Comparison of ENCODE assay signal across 1 cellular context in the genomic region with DNA sequence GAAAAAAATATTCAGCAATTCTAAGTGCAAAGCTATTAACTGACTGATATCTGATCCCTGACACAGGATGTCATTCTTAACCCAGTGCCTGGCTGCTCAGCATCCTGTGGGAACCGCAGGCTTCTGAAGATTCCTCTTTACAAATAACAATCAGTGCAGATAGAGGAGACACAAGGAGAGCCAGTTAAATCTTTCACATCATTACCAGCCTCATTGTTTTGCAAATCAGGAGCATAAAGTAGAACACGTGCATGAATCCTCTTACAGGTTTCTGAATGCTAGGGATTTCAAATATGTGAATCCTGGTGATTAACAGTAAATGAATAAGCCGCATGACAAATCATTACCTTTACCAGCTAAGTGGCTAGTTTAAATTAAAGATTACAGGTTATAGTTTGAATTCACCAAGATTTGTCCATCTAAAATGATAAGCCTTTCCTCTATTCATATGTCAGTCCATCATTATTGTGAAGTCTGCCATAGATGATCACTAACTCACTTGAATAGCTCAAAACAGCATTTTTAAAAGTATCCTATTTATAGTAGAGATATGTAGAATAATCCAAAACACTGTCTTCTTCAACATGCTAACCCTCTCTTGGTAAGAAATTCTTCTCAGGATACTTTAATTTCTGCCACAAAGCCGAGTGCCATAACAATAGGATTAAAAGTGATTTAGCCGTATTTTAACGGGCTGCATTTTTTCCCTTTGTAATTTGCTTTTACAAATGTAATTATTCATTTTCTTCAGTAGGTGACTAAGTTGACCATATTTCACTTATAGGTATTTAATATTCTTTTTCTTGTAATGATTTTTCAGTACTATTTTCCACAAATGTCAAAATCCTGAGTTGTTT.
TF ChIP-seq lines count a peak whose summit lies in the region.

No MANE protein-coding gene starts in this region.

TF ChIP-seq in WTC11, 78 proteins besides CTCF, POLR2A, EP300 and RAD21 (continued from another document and continues in another):
- TF ChIP-seq, protein P1, sequence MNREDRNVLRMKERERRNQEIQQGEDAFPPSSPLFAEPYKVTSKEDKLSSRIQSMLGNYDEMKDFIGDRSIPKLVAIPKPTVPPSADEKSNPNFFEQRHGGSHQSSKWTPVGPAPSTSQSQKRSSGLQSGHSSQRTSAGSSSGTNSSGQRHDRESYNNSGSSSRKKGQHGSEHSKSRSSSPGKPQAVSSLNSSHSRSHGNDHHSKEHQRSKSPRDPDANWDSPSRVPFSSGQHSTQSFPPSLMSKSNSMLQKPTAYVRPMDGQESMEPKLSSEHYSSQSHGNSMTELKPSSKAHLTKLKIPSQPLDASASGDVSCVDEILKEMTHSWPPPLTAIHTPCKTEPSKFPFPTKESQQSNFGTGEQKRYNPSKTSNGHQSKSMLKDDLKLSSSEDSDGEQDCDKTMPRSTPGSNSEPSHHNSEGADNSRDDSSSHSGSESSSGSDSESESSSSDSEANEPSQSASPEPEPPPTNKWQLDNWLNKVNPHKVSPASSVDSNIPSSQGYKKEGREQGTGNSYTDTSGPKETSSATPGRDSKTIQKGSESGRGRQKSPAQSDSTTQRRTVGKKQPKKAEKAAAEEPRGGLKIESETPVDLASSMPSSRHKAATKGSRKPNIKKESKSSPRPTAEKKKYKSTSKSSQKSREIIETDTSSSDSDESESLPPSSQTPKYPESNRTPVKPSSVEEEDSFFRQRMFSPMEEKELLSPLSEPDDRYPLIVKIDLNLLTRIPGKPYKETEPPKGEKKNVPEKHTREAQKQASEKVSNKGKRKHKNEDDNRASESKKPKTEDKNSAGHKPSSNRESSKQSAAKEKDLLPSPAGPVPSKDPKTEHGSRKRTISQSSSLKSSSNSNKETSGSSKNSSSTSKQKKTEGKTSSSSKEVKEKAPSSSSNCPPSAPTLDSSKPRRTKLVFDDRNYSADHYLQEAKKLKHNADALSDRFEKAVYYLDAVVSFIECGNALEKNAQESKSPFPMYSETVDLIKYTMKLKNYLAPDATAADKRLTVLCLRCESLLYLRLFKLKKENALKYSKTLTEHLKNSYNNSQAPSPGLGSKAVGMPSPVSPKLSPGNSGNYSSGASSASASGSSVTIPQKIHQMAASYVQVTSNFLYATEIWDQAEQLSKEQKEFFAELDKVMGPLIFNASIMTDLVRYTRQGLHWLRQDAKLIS (CRISPR knock-in tag; IDR thresholded peaks at IDR 0.05; ENCODE audit: borderline replicate concordance), result no peak; the same call in 1 of the 2 replicates
- TF ChIP-seq NR3C1 (CRISPR knock-in tag; conservative IDR thresholded peaks at IDR 0.05; ENCODE audit: low read depth) (no peak), SMAD4 (CRISPR knock-in tag; IDR thresholded peaks at IDR 0.05) (peak; percentile 36; the same call in 1 of the 2 replicates), TP53 (CRISPR knock-in tag; IDR thresholded peaks at IDR 0.05) (0 out of 2 replicates have a peak, but pooled peaks have one; percentile 56), TEAD4 (CRISPR knock-in tag; IDR thresholded peaks at IDR 0.05) (no peak), NR1H2 (CRISPR knock-in tag; IDR thresholded peaks at IDR 0.05) (no peak), GRHL2 (CRISPR knock-in tag; IDR thresholded peaks at IDR 0.05; ENCODE audit: insufficient replicate concordance, severe bottlenecking) (no peak), FOXK1 (CRISPR knock-in tag; IDR thresholded peaks at IDR 0.05) (0 out of 2 replicates have a peak, but pooled peaks have one; percentile 31), ZNF671 (CRISPR knock-in tag; IDR thresholded peaks at IDR 0.05) (no peak), RELA (CRISPR knock-in tag; IDR thresholded peaks at IDR 0.05; ENCODE audit: borderline replicate concordance) (no peak), RORB (CRISPR knock-in tag; IDR thresholded peaks at IDR 0.05) (no peak), KAT7 (CRISPR knock-in tag; IDR thresholded peaks at IDR 0.05; ENCODE audit: borderline replicate concordance) (no peak), ATF1 (CRISPR knock-in tag; IDR thresholded peaks at IDR 0.05) (no peak), SMAD3 (CRISPR knock-in tag; IDR thresholded peaks at IDR 0.05; ENCODE audit: borderline replicate concordance) (no peak), NR2C2 (CRISPR knock-in tag; IDR thresholded peaks at IDR 0.05) (no peak), CBFB (CRISPR knock-in tag; IDR thresholded peaks at IDR 0.05; ENCODE audit: low read depth) (no peak), TEAD1 (CRISPR knock-in tag; IDR thresholded peaks at IDR 0.05) (peak; percentile 81), TCF7 (CRISPR knock-in tag; IDR thresholded peaks at IDR 0.05; ENCODE audit: low read depth) (no peak), MXD4 (CRISPR knock-in tag; IDR thresholded peaks at IDR 0.05; ENCODE audit: borderline replicate concordance) (no peak), ZNF121 (CRISPR knock-in tag; IDR thresholded peaks at IDR 0.05) (no peak), GABPB1 (CRISPR knock-in tag; IDR thresholded peaks at IDR 0.05) (no peak), ZNF317 (CRISPR knock-in tag; IDR thresholded peaks at IDR 0.05; ENCODE audit: borderline replicate concordance, low read depth) (no peak)
- TF ChIP-seq, protein P2, sequence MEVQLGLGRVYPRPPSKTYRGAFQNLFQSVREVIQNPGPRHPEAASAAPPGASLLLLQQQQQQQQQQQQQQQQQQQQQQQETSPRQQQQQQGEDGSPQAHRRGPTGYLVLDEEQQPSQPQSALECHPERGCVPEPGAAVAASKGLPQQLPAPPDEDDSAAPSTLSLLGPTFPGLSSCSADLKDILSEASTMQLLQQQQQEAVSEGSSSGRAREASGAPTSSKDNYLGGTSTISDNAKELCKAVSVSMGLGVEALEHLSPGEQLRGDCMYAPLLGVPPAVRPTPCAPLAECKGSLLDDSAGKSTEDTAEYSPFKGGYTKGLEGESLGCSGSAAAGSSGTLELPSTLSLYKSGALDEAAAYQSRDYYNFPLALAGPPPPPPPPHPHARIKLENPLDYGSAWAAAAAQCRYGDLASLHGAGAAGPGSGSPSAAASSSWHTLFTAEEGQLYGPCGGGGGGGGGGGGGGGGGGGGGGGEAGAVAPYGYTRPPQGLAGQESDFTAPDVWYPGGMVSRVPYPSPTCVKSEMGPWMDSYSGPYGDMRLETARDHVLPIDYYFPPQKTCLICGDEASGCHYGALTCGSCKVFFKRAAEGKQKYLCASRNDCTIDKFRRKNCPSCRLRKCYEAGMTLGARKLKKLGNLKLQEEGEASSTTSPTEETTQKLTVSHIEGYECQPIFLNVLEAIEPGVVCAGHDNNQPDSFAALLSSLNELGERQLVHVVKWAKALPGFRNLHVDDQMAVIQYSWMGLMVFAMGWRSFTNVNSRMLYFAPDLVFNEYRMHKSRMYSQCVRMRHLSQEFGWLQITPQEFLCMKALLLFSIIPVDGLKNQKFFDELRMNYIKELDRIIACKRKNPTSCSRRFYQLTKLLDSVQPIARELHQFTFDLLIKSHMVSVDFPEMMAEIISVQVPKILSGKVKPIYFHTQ (CRISPR knock-in tag; IDR thresholded peaks at IDR 0.05), result no peak
- TF ChIP-seq, protein P3, sequence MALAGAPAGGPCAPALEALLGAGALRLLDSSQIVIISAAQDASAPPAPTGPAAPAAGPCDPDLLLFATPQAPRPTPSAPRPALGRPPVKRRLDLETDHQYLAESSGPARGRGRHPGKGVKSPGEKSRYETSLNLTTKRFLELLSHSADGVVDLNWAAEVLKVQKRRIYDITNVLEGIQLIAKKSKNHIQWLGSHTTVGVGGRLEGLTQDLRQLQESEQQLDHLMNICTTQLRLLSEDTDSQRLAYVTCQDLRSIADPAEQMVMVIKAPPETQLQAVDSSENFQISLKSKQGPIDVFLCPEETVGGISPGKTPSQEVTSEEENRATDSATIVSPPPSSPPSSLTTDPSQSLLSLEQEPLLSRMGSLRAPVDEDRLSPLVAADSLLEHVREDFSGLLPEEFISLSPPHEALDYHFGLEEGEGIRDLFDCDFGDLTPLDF (CRISPR knock-in tag; IDR thresholded peaks at IDR 0.05), result 0 out of 2 replicates have a peak, but pooled peaks have one; percentile 30
- TF ChIP-seq, protein P4, sequence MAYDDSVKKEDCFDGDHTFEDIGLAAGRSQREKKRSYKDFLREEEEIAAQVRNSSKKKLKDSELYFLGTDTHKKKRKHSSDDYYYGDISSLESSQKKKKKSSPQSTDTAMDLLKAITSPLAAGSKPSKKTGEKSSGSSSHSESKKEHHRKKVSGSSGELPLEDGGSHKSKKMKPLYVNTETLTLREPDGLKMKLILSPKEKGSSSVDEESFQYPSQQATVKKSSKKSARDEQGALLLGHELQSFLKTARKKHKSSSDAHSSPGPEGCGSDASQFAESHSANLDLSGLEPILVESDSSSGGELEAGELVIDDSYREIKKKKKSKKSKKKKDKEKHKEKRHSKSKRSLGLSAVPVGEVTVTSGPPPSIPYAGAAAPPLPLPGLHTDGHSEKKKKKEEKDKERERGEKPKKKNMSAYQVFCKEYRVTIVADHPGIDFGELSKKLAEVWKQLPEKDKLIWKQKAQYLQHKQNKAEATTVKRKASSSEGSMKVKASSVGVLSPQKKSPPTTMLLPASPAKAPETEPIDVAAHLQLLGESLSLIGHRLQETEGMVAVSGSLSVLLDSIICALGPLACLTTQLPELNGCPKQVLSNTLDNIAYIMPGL (CRISPR knock-in tag; IDR thresholded peaks at IDR 0.05), result no peak
- TF ChIP-seq, protein P5, sequence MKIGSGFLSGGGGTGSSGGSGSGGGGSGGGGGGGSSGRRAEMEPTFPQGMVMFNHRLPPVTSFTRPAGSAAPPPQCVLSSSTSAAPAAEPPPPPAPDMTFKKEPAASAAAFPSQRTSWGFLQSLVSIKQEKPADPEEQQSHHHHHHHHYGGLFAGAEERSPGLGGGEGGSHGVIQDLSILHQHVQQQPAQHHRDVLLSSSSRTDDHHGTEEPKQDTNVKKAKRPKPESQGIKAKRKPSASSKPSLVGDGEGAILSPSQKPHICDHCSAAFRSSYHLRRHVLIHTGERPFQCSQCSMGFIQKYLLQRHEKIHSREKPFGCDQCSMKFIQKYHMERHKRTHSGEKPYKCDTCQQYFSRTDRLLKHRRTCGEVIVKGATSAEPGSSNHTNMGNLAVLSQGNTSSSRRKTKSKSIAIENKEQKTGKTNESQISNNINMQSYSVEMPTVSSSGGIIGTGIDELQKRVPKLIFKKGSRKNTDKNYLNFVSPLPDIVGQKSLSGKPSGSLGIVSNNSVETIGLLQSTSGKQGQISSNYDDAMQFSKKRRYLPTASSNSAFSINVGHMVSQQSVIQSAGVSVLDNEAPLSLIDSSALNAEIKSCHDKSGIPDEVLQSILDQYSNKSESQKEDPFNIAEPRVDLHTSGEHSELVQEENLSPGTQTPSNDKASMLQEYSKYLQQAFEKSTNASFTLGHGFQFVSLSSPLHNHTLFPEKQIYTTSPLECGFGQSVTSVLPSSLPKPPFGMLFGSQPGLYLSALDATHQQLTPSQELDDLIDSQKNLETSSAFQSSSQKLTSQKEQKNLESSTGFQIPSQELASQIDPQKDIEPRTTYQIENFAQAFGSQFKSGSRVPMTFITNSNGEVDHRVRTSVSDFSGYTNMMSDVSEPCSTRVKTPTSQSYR (CRISPR knock-in tag; IDR thresholded peaks at IDR 0.05), result no peak
- TF ChIP-seq, protein P6, sequence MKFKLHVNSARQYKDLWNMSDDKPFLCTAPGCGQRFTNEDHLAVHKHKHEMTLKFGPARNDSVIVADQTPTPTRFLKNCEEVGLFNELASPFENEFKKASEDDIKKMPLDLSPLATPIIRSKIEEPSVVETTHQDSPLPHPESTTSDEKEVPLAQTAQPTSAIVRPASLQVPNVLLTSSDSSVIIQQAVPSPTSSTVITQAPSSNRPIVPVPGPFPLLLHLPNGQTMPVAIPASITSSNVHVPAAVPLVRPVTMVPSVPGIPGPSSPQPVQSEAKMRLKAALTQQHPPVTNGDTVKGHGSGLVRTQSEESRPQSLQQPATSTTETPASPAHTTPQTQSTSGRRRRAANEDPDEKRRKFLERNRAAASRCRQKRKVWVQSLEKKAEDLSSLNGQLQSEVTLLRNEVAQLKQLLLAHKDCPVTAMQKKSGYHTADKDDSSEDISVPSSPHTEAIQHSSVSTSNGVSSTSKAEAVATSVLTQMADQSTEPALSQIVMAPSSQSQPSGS (CRISPR knock-in tag; IDR thresholded peaks at IDR 0.05; ENCODE audit: borderline replicate concordance, low read depth), result no peak
- TF ChIP-seq, protein P7, sequence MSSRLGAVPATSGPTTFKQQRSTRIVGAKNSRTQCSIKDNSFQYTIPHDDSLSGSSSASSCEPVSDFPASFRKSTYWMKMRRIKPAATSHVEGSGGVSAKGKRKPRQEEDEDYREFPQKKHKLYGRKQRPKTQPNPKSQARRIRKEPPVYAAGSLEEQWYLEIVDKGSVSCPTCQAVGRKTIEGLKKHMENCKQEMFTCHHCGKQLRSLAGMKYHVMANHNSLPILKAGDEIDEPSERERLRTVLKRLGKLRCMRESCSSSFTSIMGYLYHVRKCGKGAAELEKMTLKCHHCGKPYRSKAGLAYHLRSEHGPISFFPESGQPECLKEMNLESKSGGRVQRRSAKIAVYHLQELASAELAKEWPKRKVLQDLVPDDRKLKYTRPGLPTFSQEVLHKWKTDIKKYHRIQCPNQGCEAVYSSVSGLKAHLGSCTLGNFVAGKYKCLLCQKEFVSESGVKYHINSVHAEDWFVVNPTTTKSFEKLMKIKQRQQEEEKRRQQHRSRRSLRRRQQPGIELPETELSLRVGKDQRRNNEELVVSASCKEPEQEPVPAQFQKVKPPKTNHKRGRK (CRISPR knock-in tag; IDR thresholded peaks at IDR 0.05; ENCODE audit: borderline replicate concordance), result no peak
- TF ChIP-seq, protein P8, sequence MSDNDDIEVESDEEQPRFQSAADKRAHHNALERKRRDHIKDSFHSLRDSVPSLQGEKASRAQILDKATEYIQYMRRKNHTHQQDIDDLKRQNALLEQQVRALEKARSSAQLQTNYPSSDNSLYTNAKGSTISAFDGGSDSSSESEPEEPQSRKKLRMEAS (CRISPR knock-in tag; IDR thresholded peaks at IDR 0.05), result no peak
- TF ChIP-seq, protein P9, sequence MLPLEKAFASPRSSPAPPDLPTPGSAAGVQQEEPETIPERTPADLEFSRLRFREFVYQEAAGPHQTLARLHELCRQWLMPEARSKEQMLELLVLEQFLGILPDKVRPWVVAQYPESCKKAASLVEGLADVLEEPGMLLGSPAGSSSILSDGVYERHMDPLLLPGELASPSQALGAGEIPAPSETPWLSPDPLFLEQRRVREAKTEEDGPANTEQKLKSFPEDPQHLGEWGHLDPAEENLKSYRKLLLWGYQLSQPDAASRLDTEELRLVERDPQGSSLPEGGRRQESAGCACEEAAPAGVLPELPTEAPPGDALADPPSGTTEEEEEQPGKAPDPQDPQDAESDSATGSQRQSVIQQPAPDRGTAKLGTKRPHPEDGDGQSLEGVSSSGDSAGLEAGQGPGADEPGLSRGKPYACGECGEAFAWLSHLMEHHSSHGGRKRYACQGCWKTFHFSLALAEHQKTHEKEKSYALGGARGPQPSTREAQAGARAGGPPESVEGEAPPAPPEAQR (CRISPR knock-in tag; IDR thresholded peaks at IDR 0.05), result no peak
- TF ChIP-seq, protein P10, sequence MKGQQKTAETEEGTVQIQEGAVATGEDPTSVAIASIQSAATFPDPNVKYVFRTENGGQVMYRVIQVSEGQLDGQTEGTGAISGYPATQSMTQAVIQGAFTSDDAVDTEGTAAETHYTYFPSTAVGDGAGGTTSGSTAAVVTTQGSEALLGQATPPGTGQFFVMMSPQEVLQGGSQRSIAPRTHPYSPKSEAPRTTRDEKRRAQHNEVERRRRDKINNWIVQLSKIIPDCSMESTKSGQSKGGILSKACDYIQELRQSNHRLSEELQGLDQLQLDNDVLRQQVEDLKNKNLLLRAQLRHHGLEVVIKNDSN (CRISPR knock-in tag; IDR thresholded peaks at IDR 0.05), result no peak; the same call in 1 of the 2 replicates
